Comparison of ENCODE assay signal across 2 cellular contexts in genomic region chr10:58016614-58017013, GRCh38.
TF ChIP-seq lines count a peak whose summit lies in the region.

No MANE protein-coding gene starts in this region.

TF ChIP-seq in GM23338, 12 proteins besides CTCF, POLR2A, EP300 and RAD21:
- TF ChIP-seq JUNB (IDR thresholded peaks at IDR 0.05; ENCODE audit: unreplicated experiment) (no peak), ZNF462 (CRISPR knock-in tag; IDR thresholded peaks at IDR 0.05) (peak; percentile 86), EZH2 (IDR thresholded peaks at IDR 0.05; ENCODE audit: low read depth, unreplicated experiment) (no peak)
- TF ChIP-seq, protein P1, sequence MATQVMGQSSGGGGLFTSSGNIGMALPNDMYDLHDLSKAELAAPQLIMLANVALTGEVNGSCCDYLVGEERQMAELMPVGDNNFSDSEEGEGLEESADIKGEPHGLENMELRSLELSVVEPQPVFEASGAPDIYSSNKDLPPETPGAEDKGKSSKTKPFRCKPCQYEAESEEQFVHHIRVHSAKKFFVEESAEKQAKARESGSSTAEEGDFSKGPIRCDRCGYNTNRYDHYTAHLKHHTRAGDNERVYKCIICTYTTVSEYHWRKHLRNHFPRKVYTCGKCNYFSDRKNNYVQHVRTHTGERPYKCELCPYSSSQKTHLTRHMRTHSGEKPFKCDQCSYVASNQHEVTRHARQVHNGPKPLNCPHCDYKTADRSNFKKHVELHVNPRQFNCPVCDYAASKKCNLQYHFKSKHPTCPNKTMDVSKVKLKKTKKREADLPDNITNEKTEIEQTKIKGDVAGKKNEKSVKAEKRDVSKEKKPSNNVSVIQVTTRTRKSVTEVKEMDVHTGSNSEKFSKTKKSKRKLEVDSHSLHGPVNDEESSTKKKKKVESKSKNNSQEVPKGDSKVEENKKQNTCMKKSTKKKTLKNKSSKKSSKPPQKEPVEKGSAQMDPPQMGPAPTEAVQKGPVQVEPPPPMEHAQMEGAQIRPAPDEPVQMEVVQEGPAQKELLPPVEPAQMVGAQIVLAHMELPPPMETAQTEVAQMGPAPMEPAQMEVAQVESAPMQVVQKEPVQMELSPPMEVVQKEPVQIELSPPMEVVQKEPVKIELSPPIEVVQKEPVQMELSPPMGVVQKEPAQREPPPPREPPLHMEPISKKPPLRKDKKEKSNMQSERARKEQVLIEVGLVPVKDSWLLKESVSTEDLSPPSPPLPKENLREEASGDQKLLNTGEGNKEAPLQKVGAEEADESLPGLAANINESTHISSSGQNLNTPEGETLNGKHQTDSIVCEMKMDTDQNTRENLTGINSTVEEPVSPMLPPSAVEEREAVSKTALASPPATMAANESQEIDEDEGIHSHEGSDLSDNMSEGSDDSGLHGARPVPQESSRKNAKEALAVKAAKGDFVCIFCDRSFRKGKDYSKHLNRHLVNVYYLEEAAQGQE (IDR thresholded peaks at IDR 0.05; ENCODE audit: unreplicated experiment) = no peak
TF ChIP-seq in GM23338: peak in this region for 1.

TF ChIP-seq in H1, 55 proteins besides CTCF, POLR2A, EP300 and RAD21:
- TF ChIP-seq MAFK (IDR thresholded peaks at IDR 0.05; ENCODE audit: low read depth, low read length) (peak; percentile 9; the same call in 1 of the 2 replicates), POU5F1 (IDR thresholded peaks at IDR 0.05; ENCODE audit: low read depth, low read length) (peak; percentile 37; the same call in 1 of the 2 replicates), SIN3A (conservative IDR thresholded peaks at IDR 0.05 in 1 of 2, IDR thresholded peaks at IDR 0.05 in 1 of 2; ENCODE audit: low read depth in 1 of 2, low read length in 2 of 2) (no peak), RNF2 (IDR thresholded peaks at IDR 0.05; ENCODE audit: borderline replicate concordance, low read depth, low read length, missing control alignments, poor library complexity, severe bottlenecking) (no peak), BCL11A (IDR thresholded peaks at IDR 0.05; ENCODE audit: low read depth in 2 of 2, low read length in 2 of 2) (no peak), KDM5A (IDR thresholded peaks at IDR 0.05; ENCODE audit: low read length) (no peak), CHD7 (IDR thresholded peaks at IDR 0.05; ENCODE audit: insufficient replicate concordance, low read length) (peak; percentile 49)
